ENCODE assay signal across 11 cellular contexts in genomic region chr18:75545189-75545588, GRCh38.
A peak's percentile ranks its signal among the peaks of the same experiment; 100 is the strongest.
DNase-seq lines count a peak whose midpoint lies in the region; ATAC-seq and TF ChIP-seq lines count a peak whose summit lies in the region.
"Had no signal": no experiment of that assay in that cellular context is flagged by ENCODE, and none has a peak within 500 bp of the region (broad histone marks: within the 10 kb centered on the region; RNA-seq: fewer than 3 reads in every experiment).

No MANE protein-coding gene starts in this region.

- DNase-seq in amniotic epithelial cell (ENCODE audit: low read depth) (peak; percentile 46), fibroblast of the aortic adventitia (ENCODE audit: low read depth) (peak; percentile 18), SK-N-DZ (ENCODE audit: low spot score) (no peak)
- DNase-seq in activated CD8-positive, alpha-beta memory T cell treated with anti-CD3 and anti-CD28 coated beads for 24 hours = no peak
- DNase-seq: CD8-positive, alpha-beta T cell; COR-L47; DMS153; DMS79 treated with DMSO at 0.1 percent for 48 hours had no signal

- H3K36me3 ChIP-seq in rectal smooth muscle tissue (ENCODE audit: control insufficient read depth, insufficient read depth, low read length) = no peaks in the 10 kb centered on the region

- H3K9ac ChIP-seq in rectal smooth muscle tissue (ENCODE audit: low read length) = no peak overlapping the region

- H3K4me1 ChIP-seq in rectal smooth muscle tissue (ENCODE audit: control insufficient read depth, insufficient read depth, low read length) = peaks cover 5% of the 10 kb centered on the region
- H3K4me1 ChIP-seq: A549 had no signal

- no peak for ATAC-seq in GM19023 (IDR thresholded peaks at IDR 0.05; ENCODE audit: unreplicated experiment)
- ATAC-seq: A549; CD8-positive, alpha-beta T cell had no signal

- no peak for TF ChIP-seq CTCF in fibroblast of the aortic adventitia (IDR thresholded peaks at IDR 0.05; ENCODE audit: insufficient read depth, low read length)

- H3K27me3 ChIP-seq in rectal smooth muscle tissue (ENCODE audit: control insufficient read depth, insufficient read depth, low read length) = no peaks in the 10 kb centered on the region

- H3K4me3 ChIP-seq in fibroblast of the aortic adventitia (ENCODE audit: low read depth, low read length) (no peak overlapping the region), rectal smooth muscle tissue (ENCODE audit: low read length) (no peak overlapping the region)
- H3K4me3 ChIP-seq: A549 had no signal

- H3K27ac ChIP-seq in rectal smooth muscle tissue (ENCODE audit: low read depth, low read length) = peak overlapping the region; percentile 13
- H3K27ac ChIP-seq: A549 had no signal

Comparison
In these comparisons a context has a peak if more than half of its experiments do, and no peak if none do; other contexts are left out.
1. DNase-seq: peak in amniotic epithelial cell (single experiment) and fibroblast of the aortic adventitia (single experiment); none in activated CD8-positive, alpha-beta memory T cell treated with anti-CD3 and anti-CD28 coated beads for 24 hours (single experiment) and SK-N-DZ (single experiment).